1 cellular context compared by ENCODE assay signal in the genomic region with DNA sequence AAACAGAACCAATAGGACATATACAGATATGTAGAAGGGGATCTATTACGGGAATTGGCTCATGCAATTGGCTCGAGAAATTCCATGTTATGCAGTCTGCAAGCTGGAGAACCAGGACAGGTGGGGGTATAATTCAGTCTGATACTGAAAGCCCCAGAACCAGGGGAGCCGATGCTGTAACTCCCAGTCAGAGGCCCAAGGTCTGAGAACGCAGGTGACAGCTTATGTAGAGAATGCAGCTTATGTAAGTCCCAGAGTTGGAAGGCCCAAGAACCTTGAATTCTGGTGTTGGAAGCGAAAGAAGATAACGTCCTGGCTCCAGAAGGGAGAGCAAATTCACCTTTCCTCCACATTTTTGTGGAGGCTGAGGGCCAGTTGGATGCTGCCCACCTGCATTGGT.
TF ChIP-seq lines count a peak whose summit lies in the region.

No MANE protein-coding gene starts in this region.

TF ChIP-seq in IMR-90, 13 proteins besides CTCF, POLR2A, EP300 and RAD21:
- TF ChIP-seq MAFK (IDR thresholded peaks at IDR 0.05; ENCODE audit: low read depth, low read length) (no peak), MXI1 (IDR thresholded peaks at IDR 0.05; ENCODE audit: borderline replicate concordance, low read depth, low read length) (no peak)
